Comparison of ENCODE assay signal across 1 cellular context in genomic region chr18:51133580-51134160, GRCh38.
TF ChIP-seq lines count a peak whose summit lies in the region.

No MANE protein-coding gene starts in this region.

TF ChIP-seq in HepG2, 621 proteins besides CTCF, POLR2A, EP300 and RAD21 (continued from another document and continues in another):
- TF ChIP-seq MAX (IDR thresholded peaks at IDR 0.05): peak; percentile 95
- TF ChIP-seq POLR2G (IDR thresholded peaks at IDR 0.05; ENCODE audit: low read depth, low read length): no peak
- TF ChIP-seq ZNF556 (CRISPR knock-in tag; IDR thresholded peaks at IDR 0.05; ENCODE audit: borderline replicate concordance): no peak
- no peak for TF ChIP-seq PBX3 (CRISPR knock-in tag; IDR thresholded peaks at IDR 0.05; ENCODE audit: borderline replicate concordance)
- TF ChIP-seq ZNF672 (CRISPR knock-in tag; IDR thresholded peaks at IDR 0.05): no peak
- TF ChIP-seq ZNF788 (CRISPR knock-in tag; IDR thresholded peaks at IDR 0.05; ENCODE audit: borderline replicate concordance): no peak
- no peak for TF ChIP-seq NFYC (CRISPR knock-in tag; IDR thresholded peaks at IDR 0.05)
- no peak for TF ChIP-seq ZBTB34 (CRISPR knock-in tag; IDR thresholded peaks at IDR 0.05)
- TF ChIP-seq FOXO1 (CRISPR knock-in tag; IDR thresholded peaks at IDR 0.05): no peak
- TF ChIP-seq ARNTL (CRISPR knock-in tag; IDR thresholded peaks at IDR 0.05): peak; percentile 80
- no peak for TF ChIP-seq ZBTB10 (CRISPR knock-in tag; IDR thresholded peaks at IDR 0.05; ENCODE audit: borderline replicate concordance)
- TF ChIP-seq GATAD2A (CRISPR knock-in tag; IDR thresholded peaks at IDR 0.05): peak; percentile 56; the same call in 1 of the 2 replicates
- TF ChIP-seq HIC2 (CRISPR knock-in tag; IDR thresholded peaks at IDR 0.05; ENCODE audit: low read depth): peak; percentile 21; the same call in 1 of the 2 replicates
- no peak for TF ChIP-seq ZNF33B (CRISPR knock-in tag; IDR thresholded peaks at IDR 0.05)
- TF ChIP-seq ZNF652 (CRISPR knock-in tag; IDR thresholded peaks at IDR 0.05; ENCODE audit: borderline replicate concordance, low read depth): no peak
- TF ChIP-seq NFKB2 (CRISPR knock-in tag; IDR thresholded peaks at IDR 0.05; ENCODE audit: borderline replicate concordance): no peak
- TF ChIP-seq HOXD1 (CRISPR knock-in tag; IDR thresholded peaks at IDR 0.05): no peak
- TF ChIP-seq NR3C1 (CRISPR knock-in tag; IDR thresholded peaks at IDR 0.05): no peak
- TF ChIP-seq MLLT10 (CRISPR knock-in tag; IDR thresholded peaks at IDR 0.05): no peak
- no peak for TF ChIP-seq ZNF432 (CRISPR knock-in tag; IDR thresholded peaks at IDR 0.05; ENCODE audit: borderline replicate concordance)
- no peak for TF ChIP-seq ZNF878 (CRISPR knock-in tag; IDR thresholded peaks at IDR 0.05)
- no peak for TF ChIP-seq ZNF704 (CRISPR knock-in tag; IDR thresholded peaks at IDR 0.05; ENCODE audit: borderline replicate concordance)
- no peak for TF ChIP-seq ZNF546 (CRISPR knock-in tag; conservative IDR thresholded peaks at IDR 0.05)
- no peak for TF ChIP-seq KDM3A (CRISPR knock-in tag; IDR thresholded peaks at IDR 0.05; ENCODE audit: low read depth)
- no peak for TF ChIP-seq MEIS1 (CRISPR knock-in tag; IDR thresholded peaks at IDR 0.05; ENCODE audit: borderline replicate concordance)
- TF ChIP-seq CBX2 (IDR thresholded peaks at IDR 0.05; ENCODE audit: low read depth, low read length): no peak
- TF ChIP-seq CBX2 (CRISPR knock-in tag; IDR thresholded peaks at IDR 0.05; ENCODE audit: low read depth): no peak
- no peak for TF ChIP-seq SMC3 (IDR thresholded peaks at IDR 0.05; ENCODE audit: low read length)
- TF ChIP-seq AKNA (CRISPR knock-in tag; IDR thresholded peaks at IDR 0.05; ENCODE audit: borderline replicate concordance): no peak
- TF ChIP-seq GLI4 (CRISPR knock-in tag; IDR thresholded peaks at IDR 0.05; ENCODE audit: borderline replicate concordance): no peak
- TF ChIP-seq ZSCAN30 (CRISPR knock-in tag; IDR thresholded peaks at IDR 0.05): no peak
- TF ChIP-seq ZNF138 (CRISPR knock-in tag; IDR thresholded peaks at IDR 0.05; ENCODE audit: low read depth): no peak
- no peak for TF ChIP-seq ZSCAN31 (CRISPR knock-in tag; IDR thresholded peaks at IDR 0.05; ENCODE audit: low read depth)
- no peak for TF ChIP-seq SP5 (CRISPR knock-in tag; IDR thresholded peaks at IDR 0.05; ENCODE audit: borderline replicate concordance, low read depth)
- TF ChIP-seq ZNF430 (CRISPR knock-in tag; IDR thresholded peaks at IDR 0.05): no peak
- TF ChIP-seq MIXL1 (CRISPR knock-in tag; IDR thresholded peaks at IDR 0.05): no peak
- no peak for TF ChIP-seq NFRKB (IDR thresholded peaks at IDR 0.05)
- no peak for TF ChIP-seq ZNF605 (CRISPR knock-in tag; IDR thresholded peaks at IDR 0.05)
- no peak for TF ChIP-seq KMT2A (CRISPR knock-in tag; IDR thresholded peaks at IDR 0.05)
- no peak for TF ChIP-seq CREB3 (CRISPR knock-in tag; IDR thresholded peaks at IDR 0.05)
- no peak for TF ChIP-seq ZNF589 (CRISPR knock-in tag; conservative IDR thresholded peaks at IDR 0.05)
- no peak for TF ChIP-seq PHF5A (CRISPR knock-in tag; IDR thresholded peaks at IDR 0.05; ENCODE audit: low read depth, unreplicated experiment)
- no peak for TF ChIP-seq ZKSCAN8 (CRISPR knock-in tag; IDR thresholded peaks at IDR 0.05; ENCODE audit: borderline replicate concordance)
- no peak for TF ChIP-seq ZNF33A (CRISPR knock-in tag; IDR thresholded peaks at IDR 0.05; ENCODE audit: borderline replicate concordance)
- TF ChIP-seq HNRNPUL1 (IDR thresholded peaks at IDR 0.05; ENCODE audit: low read depth, low read length): no peak
- no peak for TF ChIP-seq ZNF280D (CRISPR knock-in tag; IDR thresholded peaks at IDR 0.05)
- TF ChIP-seq ZNF883 (CRISPR knock-in tag; IDR thresholded peaks at IDR 0.05; ENCODE audit: not compliant biosample characterization): no peak
- TF ChIP-seq ZSCAN22 (CRISPR knock-in tag; IDR thresholded peaks at IDR 0.05): no peak
- TF ChIP-seq CENPX (CRISPR knock-in tag; IDR thresholded peaks at IDR 0.05): no peak
- no peak for TF ChIP-seq ZBTB42 (CRISPR knock-in tag; IDR thresholded peaks at IDR 0.05)
- TF ChIP-seq DNMT3B (CRISPR knock-in tag; conservative IDR thresholded peaks at IDR 0.05): no peak
- TF ChIP-seq TRIM24 (CRISPR knock-in tag; IDR thresholded peaks at IDR 0.05): no peak
- TF ChIP-seq ZNF792 (CRISPR knock-in tag; IDR thresholded peaks at IDR 0.05): no peak
- no peak for TF ChIP-seq HOXA3 (CRISPR knock-in tag; IDR thresholded peaks at IDR 0.05)
- no peak for TF ChIP-seq POLR2AphosphoS5 (IDR thresholded peaks at IDR 0.05; ENCODE audit: low read depth, low read length)
- TF ChIP-seq FOXP1 (IDR thresholded peaks at IDR 0.05): no peak
- no peak; the same call in 1 of the 2 replicates for TF ChIP-seq FOXP1 (CRISPR knock-in tag; IDR thresholded peaks at IDR 0.05)
